1 cellular context compared by ENCODE assay signal in genomic region chr6:5946181-5946580, GRCh38.
TF ChIP-seq lines count a peak whose summit lies in the region.

No MANE protein-coding gene starts in this region.

TF ChIP-seq in WTC11, 78 proteins besides CTCF, POLR2A, EP300 and RAD21 (continued from another document):
- no peak for TF ChIP-seq ZNF281 (CRISPR knock-in tag; IDR thresholded peaks at IDR 0.05)
